In genomic region chr6:135046912-135047311, GRCh38 we compare ENCODE assay signal across 1 cellular context.
TF ChIP-seq lines count a peak whose summit lies in the region.

No MANE protein-coding gene starts in this region.

TF ChIP-seq in K562, 482 proteins besides CTCF, POLR2A, EP300 and RAD21:
- TF ChIP-seq BCLAF1 (IDR thresholded peaks at IDR 0.05; ENCODE audit: borderline replicate concordance in 1 of 2, control insufficient read depth in 1 of 2, low read depth in 2 of 2, low read length in 1 of 2) (no peak), ZNF354B (CRISPR knock-in tag; IDR thresholded peaks at IDR 0.05) (no peak), HSF4 (CRISPR knock-in tag; IDR thresholded peaks at IDR 0.05; ENCODE audit: borderline replicate concordance) (no peak)
TF ChIP-seq in K562: peak in this region for 0.
